Comparison of ENCODE assay signal across 12 cellular contexts in the genomic region with DNA sequence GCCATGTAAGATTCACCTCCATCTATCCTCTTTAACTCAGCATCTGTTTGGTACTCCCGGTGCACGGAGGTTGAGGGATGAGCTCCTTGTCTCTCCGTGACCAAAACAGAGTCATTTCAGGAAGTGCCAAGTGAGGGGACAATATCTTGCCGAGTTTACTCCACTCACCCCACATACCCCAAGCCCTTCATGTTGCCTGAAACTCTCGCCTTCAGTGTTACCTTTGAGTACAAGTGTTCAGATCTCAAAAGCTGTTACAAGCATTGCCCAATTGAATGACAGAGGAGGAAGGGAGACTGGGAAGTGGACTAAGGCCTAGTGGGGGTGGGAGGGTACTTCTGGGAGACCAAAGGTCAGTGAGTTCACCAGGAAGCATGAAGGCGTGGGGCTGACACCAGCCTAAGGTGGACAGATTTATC.
"Had no signal": no experiment of that assay in that cellular context is flagged by ENCODE, and none has a peak within 500 bp of the region (broad histone marks: within the 10 kb centered on the region; RNA-seq: fewer than 3 reads in every experiment).

No MANE protein-coding gene starts in this region.

- DNase-seq: activated CD4-positive, alpha-beta T cell treated with anti-CD3 and anti-CD28 coated beads, Interleukin-2, amount 10 ng/mL, durations not matched to agents 24 days and 14 days; activated effector memory CD4-positive, alpha-beta T cell treated with Interleukin-2 at 50 U/mL for 16 hours; amniotic stem cell; pancreas; stimulated activated CD4-positive, alpha-beta T cell treated with anti-CD3 and anti-CD28 coated beads, Interleukin-4, amount 100 ng/mL, for 1 hour; T1000 had no signal

- H3K36me3 Mint-ChIP-seq: brain, WTC11 had no signal

- H3K4me3 ChIP-seq: gastroesophageal sphincter, pancreas had no signal

- H3K4me1 Mint-ChIP-seq: activated naive CD4-positive, alpha-beta T cell treated with anti-CD3 and anti-CD28 coated beads, Interleukin-2, amount 50 U/mL, for 24 hours; brain; central memory CD8-positive, alpha-beta T cell; neural crest cell; WTC11 had no signal

- H3K27ac Mint-ChIP-seq: activated CD4-positive, alpha-beta T cell treated with anti-CD3 and anti-CD28 coated beads, Interleukin-2, amount 10 ng/mL, durations not matched to agents 24 days and 14 days; activated naive CD4-positive, alpha-beta T cell treated with anti-CD3 and anti-CD28 coated beads, Interleukin-2, amount 50 U/mL, for 24 hours; brain; WTC11 had no signal

- ATAC-seq: gastroesophageal sphincter, WTC11 had no signal

- H3K9me3 Mint-ChIP-seq: central memory CD8-positive, alpha-beta T cell; neural crest cell had no signal

- H3K4me3 Mint-ChIP-seq: activated CD4-positive, alpha-beta T cell treated with anti-CD3 and anti-CD28 coated beads, Interleukin-2, amount 10 ng/mL, durations not matched to agents 24 days and 14 days; activated naive CD4-positive, alpha-beta T cell treated with anti-CD3 and anti-CD28 coated beads, Interleukin-2, amount 50 U/mL, for 24 hours; brain; central memory CD8-positive, alpha-beta T cell; neural crest cell; WTC11 had no signal

- H3K27me3 ChIP-seq: pancreas had no signal

- H3K27ac ChIP-seq: gastroesophageal sphincter, pancreas had no signal
